ENCODE assay signal across 8 cellular contexts in genomic region chr2:119544075-119545031, GRCh38. TPM values are rescaled to one million over a fixed set of nuclear protein-coding genes. Genes with fewer than 3 reads are reported as not detected.
DNase-seq lines count a peak whose midpoint lies in the region; ATAC-seq and TF ChIP-seq lines count a peak whose summit lies in the region.

TSS of gene CFAP221 (plus strand) at chr2:119544449. CDS start at chr2:119546132, 1,683 bp downstream.

- ATAC-seq in GM18907 (IDR thresholded peaks at IDR 0.05; ENCODE audit: unreplicated experiment) (peak; percentile 87), HG03457 (IDR thresholded peaks at IDR 0.05; ENCODE audit: unreplicated experiment) (peak; percentile 65)
- ATAC-seq in activated naive CD8-positive, alpha-beta T cell treated with anti-CD3 and anti-CD28 coated beads, Interleukin-2, amount 50 U/mL, for 24 hours, result peak; percentile 79

- H3K27me3 Mint-ChIP-seq in activated naive CD8-positive, alpha-beta T cell treated with anti-CD3 and anti-CD28 coated beads, Interleukin-2, amount 50 U/mL, for 24 hours, result peaks cover 58% of the 10 kb centered on the region
- H3K27me3 Mint-ChIP-seq in osteocyte (ENCODE audit: unreplicated experiment), result peaks cover 46% of the 10 kb centered on the region

- POLR2A ChIA-PET in AG04449 (lab: Yijun Ruan, JAX), result no interaction called here

- peak within 1 kb of the TSS; percentile 59 for H3K4me3 ChIP-seq in AG04449 (ENCODE audit: low read depth, low read length)

- peaks cover 7% of the 10 kb centered on the region for H3K4me1 Mint-ChIP-seq in activated naive CD8-positive, alpha-beta T cell treated with anti-CD3 and anti-CD28 coated beads, Interleukin-2, amount 50 U/mL, for 24 hours
- H3K4me1 Mint-ChIP-seq in osteocyte (ENCODE audit: unreplicated experiment), result peaks cover 6% of the 10 kb centered on the region

- CTCF ChIA-PET in AG04449 (lab: Yijun Ruan, JAX), result no interaction called here

- H3K9me3 Mint-ChIP-seq in activated naive CD8-positive, alpha-beta T cell treated with anti-CD3 and anti-CD28 coated beads, Interleukin-2, amount 50 U/mL, for 24 hours, result no peaks in the 10 kb centered on the region
- H3K9me3 Mint-ChIP-seq in osteocyte (ENCODE audit: unreplicated experiment), result no peaks in the 10 kb centered on the region

- H3K36me3 Mint-ChIP-seq in activated naive CD8-positive, alpha-beta T cell treated with anti-CD3 and anti-CD28 coated beads, Interleukin-2, amount 50 U/mL, for 24 hours (ENCODE audit: low read depth), result no peaks in the 10 kb centered on the region
- H3K36me3 Mint-ChIP-seq in osteocyte (ENCODE audit: unreplicated experiment), result no peaks in the 10 kb centered on the region

- peak within 1 kb of the TSS; percentile 70 for H3K4me3 Mint-ChIP-seq in activated naive CD8-positive, alpha-beta T cell treated with anti-CD3 and anti-CD28 coated beads, Interleukin-2, amount 50 U/mL, for 24 hours
- H3K4me3 Mint-ChIP-seq in osteocyte (ENCODE audit: unreplicated experiment), result peak within 1 kb of the TSS; percentile 74

- H3K27ac Mint-ChIP-seq in activated naive CD8-positive, alpha-beta T cell treated with anti-CD3 and anti-CD28 coated beads, Interleukin-2, amount 50 U/mL, for 24 hours, result no peak within 1 kb of the TSS
- H3K27ac Mint-ChIP-seq in osteocyte (ENCODE audit: unreplicated experiment), result no peak within 1 kb of the TSS

- TF ChIP-seq CTCF in AG04449 (IDR thresholded peaks at IDR 0.05; ENCODE audit: insufficient read depth, low read length, missing control alignments), result no peak
- no peak for TF ChIP-seq CTCF in osteocyte (IDR thresholded peaks at IDR 0.05)

- intact Hi-C loops in cardiac septum (cut with DNase I), result no loop called here

- no peak for DNase-seq in AG04449 (ENCODE audit: low read depth, low spot score)
- peak; percentile 48 to 59 for DNase-seq in NOMO-1 (lab: John Stamatoyannopoulos, UW; ENCODE audit: unreplicated experiment in 2 of 2)
- peak; percentile 67 for DNase-seq in activated naive CD8-positive, alpha-beta T cell treated with anti-CD3 and anti-CD28 coated beads, Interleukin-2, amount 50 U/mL, for 24 hours
- DNase-seq in cardiac septum (ENCODE audit: low spot score), result peak; percentile 82
- no peak for DNase-seq in osteocyte (ENCODE audit: extremely low spot score, unreplicated experiment)
- DNase-seq in ureter (ENCODE audit: low spot score), result peak; percentile 58

RNA-seq across cellular contexts. Expression of gene CFAP221, which starts in this region (rescaled TPM):
- total RNA-seq in cardiac septum, result 1.2 TPM
- total RNA-seq in osteocyte, result not detected in 2 replicates
- total RNA-seq in ureter, result 2.8 TPM

Comparison
In these comparisons a context has a peak if more than half of its experiments do, and no peak if none do; other contexts are left out.
1. DNase-seq: peak in NOMO-1 (2 of 2), activated naive CD8-positive, alpha-beta T cell treated with anti-CD3 and anti-CD28 coated beads, Interleukin-2, amount 50 U/mL, for 24 hours (single experiment), cardiac septum (single experiment) and ureter (single experiment); none in AG04449 (single experiment) and osteocyte (single experiment).
2. Peak in every context shown above with its lines, with median percentiles within 50 percentile points of each other: ATAC-seq.